Comparison of ENCODE assay signal across 8 cellular contexts in genomic region chr16:68116256-68116853, GRCh38. TPM values are rescaled to one million over a fixed set of nuclear protein-coding genes. Genes with fewer than 3 reads are reported as not detected.
DNase-seq lines count a peak whose midpoint lies in the region; ATAC-seq and TF ChIP-seq lines count a peak whose summit lies in the region.

No MANE protein-coding gene starts in this region.

- H4K20me1 ChIP-seq in GM23338 (replicated peaks; ENCODE audit: insufficient read depth), result peaks cover 41% of the 10 kb centered on the region

- ATAC-seq in GM23338, result no peak
- no peak for ATAC-seq in GM18519 (IDR thresholded peaks at IDR 0.05; ENCODE audit: low FRiP score, unreplicated experiment)
- ATAC-seq in HG03460 (IDR thresholded peaks at IDR 0.05; ENCODE audit: unreplicated experiment), result no peak
- ATAC-seq in HG03039 (IDR thresholded peaks at IDR 0.05; ENCODE audit: unreplicated experiment), result no peak

- peaks cover 3% of the 10 kb centered on the region; the same call in 1 of the 3 replicates for H3K4me1 Mint-ChIP-seq in GM23338

- no peaks in the 10 kb centered on the region for H3K36me3 ChIP-seq in GM23338 (ENCODE audit: insufficient read depth)
- H3K36me3 ChIP-seq in kidney epithelial cell (ENCODE audit: control insufficient read depth, insufficient read depth, low read length), result no peaks in the 10 kb centered on the region

- no peak overlapping the region for H3K27ac Mint-ChIP-seq in GM23338

- TF ChIP-seq CTCF in GM23338 (conservative IDR thresholded peaks at IDR 0.05; ENCODE audit: low read depth in 2 of 2) (peak; percentile 31 to 50; a peak in 3 of 4 replicates), WI38 (IDR thresholded peaks at IDR 0.05; ENCODE audit: low read depth, low read length) (peak; percentile 39; the same call in 1 of the 2 replicates), kidney epithelial cell (IDR thresholded peaks at IDR 0.05; ENCODE audit: insufficient read depth, low read length, poor library complexity, severe bottlenecking) (peak; percentile 42)

- no peak overlapping the region for H3K27ac ChIP-seq in GM23338 (ENCODE audit: low read depth)

- H3K79me2 ChIP-seq in GM23338 (replicated peaks; ENCODE audit: insufficient read depth), result peaks cover 96% of the 10 kb centered on the region

- H3K9me3 Mint-ChIP-seq in GM23338, result peaks cover 6% of the 10 kb centered on the region

- H3K9me2 ChIP-seq in GM23338 (ENCODE audit: insufficient read depth), result no peaks in the 10 kb centered on the region

- no peak overlapping the region for H3K4me3 ChIP-seq in GM23338
- H3K4me3 ChIP-seq in WI38 (ENCODE audit: low read depth, low read length), result no peak overlapping the region
- no peak overlapping the region for H3K4me3 ChIP-seq in kidney epithelial cell (ENCODE audit: low read depth, low read length)

- DNase-seq in AML-193 (lab: John Stamatoyannopoulos, UW) (peak; percentile 46 to 50), GM23338 (ENCODE audit: low spot score) (no peak), kidney epithelial cell (ENCODE audit: low read depth) (no peak), C1 segment of cervical spinal cord (lab: John Stamatoyannopoulos, UW) (no peak)

- H3K4me2 ChIP-seq in GM23338, result no peak overlapping the region

- no peaks in the 10 kb centered on the region for H3K4me1 ChIP-seq in GM23338 (ENCODE audit: insufficient read depth)

- no peak overlapping the region for H2AFZ ChIP-seq in GM23338

- H3K27me3 ChIP-seq in GM23338 (ENCODE audit: insufficient read depth), result no peaks in the 10 kb centered on the region
- H3K27me3 ChIP-seq in kidney epithelial cell (ENCODE audit: control insufficient read depth, insufficient read depth, low read length), result no peaks in the 10 kb centered on the region

- peaks cover 3% of the 10 kb centered on the region for H3K27me3 Mint-ChIP-seq in GM23338 (ENCODE audit: insufficient read depth, low read depth, poor library complexity)

- H3K36me3 Mint-ChIP-seq in GM23338 (ENCODE audit: low read depth), result peaks cover 3% of the 10 kb centered on the region

- H3K4me3 Mint-ChIP-seq in GM23338, result no peak overlapping the region

- no peaks in the 10 kb centered on the region for H3F3A ChIP-seq in GM23338 (replicated peaks; ENCODE audit: low read depth)

TF ChIP-seq in GM23338, 12 proteins besides CTCF, POLR2A, EP300 and RAD21 (continues in another document):
- TF ChIP-seq STAT1 (IDR thresholded peaks at IDR 0.05; ENCODE audit: unreplicated experiment) (no peak), NANOG (IDR thresholded peaks at IDR 0.05; ENCODE audit: borderline replicate concordance) (no peak), POLR2AphosphoS5 (IDR thresholded peaks at IDR 0.05; ENCODE audit: low read depth) (no peak), ZNF462 (CRISPR knock-in tag; IDR thresholded peaks at IDR 0.05) (no peak), JUNB (IDR thresholded peaks at IDR 0.05; ENCODE audit: unreplicated experiment) (no peak), ZNF331 (CRISPR knock-in tag; IDR thresholded peaks at IDR 0.05; ENCODE audit: low read depth) (no peak), EZH2 (IDR thresholded peaks at IDR 0.05; ENCODE audit: low read depth, unreplicated experiment) (no peak), EZH2phosphoT487 (IDR thresholded peaks at IDR 0.05; ENCODE audit: unreplicated experiment) (no peak), ZNF114 (CRISPR knock-in tag; IDR thresholded peaks at IDR 0.05) (no peak)
- TF ChIP-seq, protein P1, sequence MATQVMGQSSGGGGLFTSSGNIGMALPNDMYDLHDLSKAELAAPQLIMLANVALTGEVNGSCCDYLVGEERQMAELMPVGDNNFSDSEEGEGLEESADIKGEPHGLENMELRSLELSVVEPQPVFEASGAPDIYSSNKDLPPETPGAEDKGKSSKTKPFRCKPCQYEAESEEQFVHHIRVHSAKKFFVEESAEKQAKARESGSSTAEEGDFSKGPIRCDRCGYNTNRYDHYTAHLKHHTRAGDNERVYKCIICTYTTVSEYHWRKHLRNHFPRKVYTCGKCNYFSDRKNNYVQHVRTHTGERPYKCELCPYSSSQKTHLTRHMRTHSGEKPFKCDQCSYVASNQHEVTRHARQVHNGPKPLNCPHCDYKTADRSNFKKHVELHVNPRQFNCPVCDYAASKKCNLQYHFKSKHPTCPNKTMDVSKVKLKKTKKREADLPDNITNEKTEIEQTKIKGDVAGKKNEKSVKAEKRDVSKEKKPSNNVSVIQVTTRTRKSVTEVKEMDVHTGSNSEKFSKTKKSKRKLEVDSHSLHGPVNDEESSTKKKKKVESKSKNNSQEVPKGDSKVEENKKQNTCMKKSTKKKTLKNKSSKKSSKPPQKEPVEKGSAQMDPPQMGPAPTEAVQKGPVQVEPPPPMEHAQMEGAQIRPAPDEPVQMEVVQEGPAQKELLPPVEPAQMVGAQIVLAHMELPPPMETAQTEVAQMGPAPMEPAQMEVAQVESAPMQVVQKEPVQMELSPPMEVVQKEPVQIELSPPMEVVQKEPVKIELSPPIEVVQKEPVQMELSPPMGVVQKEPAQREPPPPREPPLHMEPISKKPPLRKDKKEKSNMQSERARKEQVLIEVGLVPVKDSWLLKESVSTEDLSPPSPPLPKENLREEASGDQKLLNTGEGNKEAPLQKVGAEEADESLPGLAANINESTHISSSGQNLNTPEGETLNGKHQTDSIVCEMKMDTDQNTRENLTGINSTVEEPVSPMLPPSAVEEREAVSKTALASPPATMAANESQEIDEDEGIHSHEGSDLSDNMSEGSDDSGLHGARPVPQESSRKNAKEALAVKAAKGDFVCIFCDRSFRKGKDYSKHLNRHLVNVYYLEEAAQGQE (IDR thresholded peaks at IDR 0.05; ENCODE audit: unreplicated experiment), result no peak
- TF ChIP-seq, protein P2, sequence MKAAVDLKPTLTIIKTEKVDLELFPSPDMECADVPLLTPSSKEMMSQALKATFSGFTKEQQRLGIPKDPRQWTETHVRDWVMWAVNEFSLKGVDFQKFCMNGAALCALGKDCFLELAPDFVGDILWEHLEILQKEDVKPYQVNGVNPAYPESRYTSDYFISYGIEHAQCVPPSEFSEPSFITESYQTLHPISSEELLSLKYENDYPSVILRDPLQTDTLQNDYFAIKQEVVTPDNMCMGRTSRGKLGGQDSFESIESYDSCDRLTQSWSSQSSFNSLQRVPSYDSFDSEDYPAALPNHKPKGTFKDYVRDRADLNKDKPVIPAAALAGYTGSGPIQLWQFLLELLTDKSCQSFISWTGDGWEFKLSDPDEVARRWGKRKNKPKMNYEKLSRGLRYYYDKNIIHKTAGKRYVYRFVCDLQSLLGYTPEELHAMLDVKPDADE (IDR thresholded peaks at IDR 0.05), result no peak

RNA-seq across cellular contexts. Expression of gene NFATC3, which starts 31.2 kb away (rescaled TPM):
- total RNA-seq in GM23338 (2014; rRNA removed; shearing (Covaris generic)), result 34.5 and 40.9 TPM in 2 replicates
- polyA plus RNA-seq in GM23338 (2016; fragmentation: Nextera tagmentation; extraction: Ambion mirVana), result 9.2 and 9.3 TPM in 2 replicates
- 15.2 and 21.7 TPM in 2 replicates for total RNA-seq in kidney epithelial cell

Comparison
In these comparisons a context has a peak if more than half of its experiments do, and no peak if none do; other contexts are left out.
1. DNase-seq: peak in AML-193 (2 of 2); none in GM23338 (single experiment), kidney epithelial cell (single experiment) and C1 segment of cervical spinal cord (0 of 14).
2. Peak in every context shown above with its lines, with median percentiles within 50 percentile points of each other: CTCF ChIP-seq.